ENCODE assay signal across 11 cellular contexts in the genomic region with DNA sequence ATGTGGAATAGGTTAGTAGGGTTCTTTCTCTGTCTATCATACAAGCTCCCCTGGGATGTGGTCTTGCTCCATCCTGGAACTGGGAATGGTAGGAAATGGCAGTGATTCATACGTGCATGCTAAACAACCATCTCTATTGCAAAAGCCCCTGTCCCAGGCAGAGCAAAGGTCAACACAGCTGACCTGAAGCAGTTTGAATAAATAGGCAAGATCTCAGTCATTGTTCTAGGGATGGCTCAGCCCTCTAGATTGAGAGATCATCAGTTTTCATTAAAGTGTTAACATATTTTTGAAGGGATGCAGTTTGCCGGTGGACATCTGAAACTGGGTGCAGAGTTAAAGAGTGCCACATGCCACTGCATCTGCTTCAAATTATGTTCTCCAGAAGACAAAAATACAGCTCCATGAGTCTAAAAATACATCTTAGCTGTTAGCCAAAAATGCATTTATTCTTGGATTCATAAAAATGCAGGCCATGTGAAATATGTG.
DNase-seq lines count a peak whose midpoint lies in the region; ATAC-seq and TF ChIP-seq lines count a peak whose summit lies in the region.
"Had no signal": no experiment of that assay in that cellular context is flagged by ENCODE, and none has a peak within 500 bp of the region (broad histone marks: within the 10 kb centered on the region; RNA-seq: fewer than 3 reads in every experiment).

No MANE protein-coding gene starts in this region.

- WGBS in esophagus muscularis mucosa: 47% methylated on average over 2 of the region's 2 CpGs

- H3K9me3 ChIP-seq in esophagus muscularis mucosa: no peaks in the 10 kb centered on the region

- no peak for TF ChIP-seq POLR2A in esophagus muscularis mucosa (IDR thresholded peaks at IDR 0.05; ENCODE audit: low read depth)

- intact Hi-C loops in esophagus muscularis mucosa (cut with DNase I): no loop called here

- DNase-seq in AG09319 (ENCODE audit: extremely low read depth, low read depth): peak; percentile 99
- peak; percentile 59 for DNase-seq in NCI-H226
- DNase-seq in esophagus muscularis mucosa (ENCODE audit: extremely low spot score): peak; percentile 91
- DNase-seq in myocyte (ENCODE audit: low read depth): peak; percentile 54
- DNase-seq in stimulated activated CD4-positive, alpha-beta T cell treated with anti-CD3 and anti-CD28 coated beads, Interleukin-15, amount 100 ng/mL, for 24 hours: no peak
- no peak for DNase-seq in activated effector memory CD4-positive, alpha-beta T cell treated with Interleukin-2 at 50 U/mL for 16 hours
- DNase-seq: activated T-cell treated with anti-CD3 and anti-CD28 coated beads, Interleukin-2, amount 50 U/mL, for 48 hours; NCI-H1417 had no signal

- TF ChIP-seq EP300 in esophagus muscularis mucosa (IDR thresholded peaks at IDR 0.05): no peak

- no peak overlapping the region for H3K4me3 ChIP-seq in esophagus muscularis mucosa

- TF ChIP-seq CTCF in AG09319 (IDR thresholded peaks at IDR 0.05; ENCODE audit: low read depth, low read length) (no peak), esophagus muscularis mucosa (IDR thresholded peaks at IDR 0.05) (no peak)

- no peak for ATAC-seq in GM18502 (IDR thresholded peaks at IDR 0.05; ENCODE audit: poor library complexity, unreplicated experiment)
- ATAC-seq in HG02852 (IDR thresholded peaks at IDR 0.05; ENCODE audit: unreplicated experiment): no peak

- no peaks in the 10 kb centered on the region for H3K27me3 ChIP-seq in esophagus muscularis mucosa

- no peaks in the 10 kb centered on the region for H3K36me3 ChIP-seq in esophagus muscularis mucosa

- peak overlapping the region in 1 of 4 donors; percentile 38 for H3K27ac ChIP-seq in esophagus muscularis mucosa (replicated peaks in 1 of 4)
- H3K27ac ChIP-seq: HL-60 had no signal

- H3K4me1 ChIP-seq in esophagus muscularis mucosa: peaks cover 3 to 15% (median 8%) of the 10 kb centered on the region in 4 donors

Comparison
In these comparisons a context has a peak if more than half of its experiments do, and no peak if none do; other contexts are left out.
1. DNase-seq: peak in AG09319 (single experiment), NCI-H226 (single experiment), esophagus muscularis mucosa (single experiment) and myocyte (single experiment); none in stimulated activated CD4-positive, alpha-beta T cell treated with anti-CD3 and anti-CD28 coated beads, Interleukin-15, amount 100 ng/mL, for 24 hours (single experiment) and activated effector memory CD4-positive, alpha-beta T cell treated with Interleukin-2 at 50 U/mL for 16 hours (single experiment).